ENCODE assay signal across 24 cellular contexts in the genomic region with DNA sequence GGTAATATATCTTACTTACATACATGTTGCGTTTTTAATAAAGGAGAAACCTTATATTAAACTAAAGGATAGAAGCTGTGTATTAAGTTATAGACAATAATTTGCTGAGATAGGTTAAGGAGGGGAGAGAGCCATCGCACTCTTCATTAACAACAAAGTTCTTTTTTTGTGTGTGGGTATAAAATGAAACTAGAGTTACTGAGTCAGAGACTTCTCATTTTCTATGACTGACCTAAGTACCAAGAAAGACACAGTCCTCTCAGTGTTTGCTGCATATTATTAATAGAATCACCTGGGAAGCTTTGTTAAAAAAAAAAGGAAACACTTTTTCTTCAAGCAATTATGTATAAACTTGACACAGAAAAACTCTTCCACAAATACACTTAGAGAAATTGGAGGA. TPM values are rescaled to one million over a fixed set of nuclear protein-coding genes. Genes with fewer than 3 reads are reported as not detected.
"Had no signal": no experiment of that assay in that cellular context is flagged by ENCODE, and none has a peak within 500 bp of the region (broad histone marks: within the 10 kb centered on the region; RNA-seq: fewer than 3 reads in every experiment).

No MANE protein-coding gene starts in this region.

- H3K27ac Mint-ChIP-seq: activated CD8-positive, alpha-beta T cell treated with anti-CD3 and anti-CD28 coated beads, Interleukin-2, amount 10 ng/mL, durations not matched to agents 7 days and 5 days; activated T-helper 1 cell treated with anti-CD3 and anti-CD28 coated beads, Interleukin-12 subunit alpha, Interleukin-12 subunit beta, Interleukin-2, Interleukin-4 antibody, amounts not matched to agents 30 ng/mL and 10 ng/mL and 1 ng/mL, durations not matched to agents 14 hours and 24 hours and 36 hours; brain; memory B cell; nephron progenitor cell; stimulated activated naive B cell treated with anti-CD40 and anti-IgM and Interleukin-4, amounts not matched to agents 10 μg/mL and 1 μg/mL and 100 μg/mL, for 72 hours had no signal

- H3K9me3 Mint-ChIP-seq: activated T-helper 1 cell treated with anti-CD3 and anti-CD28 coated beads, Interleukin-12 subunit alpha, Interleukin-12 subunit beta, Interleukin-2, Interleukin-4 antibody, amounts not matched to agents 30 ng/mL and 10 ng/mL and 1 ng/mL, durations not matched to agents 14 hours and 24 hours and 36 hours had no signal

- H3K27me3 Mint-ChIP-seq: brain; memory B cell; stimulated activated naive B cell treated with anti-CD40 and anti-IgM and Interleukin-4, amounts not matched to agents 10 μg/mL and 1 μg/mL and 100 μg/mL, for 72 hours had no signal

- H3K4me1 Mint-ChIP-seq: brain; memory B cell; nephron progenitor cell; stimulated activated naive B cell treated with anti-CD40 and anti-IgM and Interleukin-4, amounts not matched to agents 10 μg/mL and 1 μg/mL and 100 μg/mL, for 72 hours had no signal

- H3K36me3 ChIP-seq: heart right ventricle, sigmoid colon, uterus had no signal

- H3K4me3 ChIP-seq: heart right ventricle, mucosa of descending colon, sigmoid colon, uterus had no signal

- DNase-seq: activated CD4-positive, alpha-beta T cell treated with anti-CD3 and anti-CD28 coated beads for 1 hour; activated CD4-positive, alpha-beta T cell treated with anti-CD3 and anti-CD28 coated beads, Interleukin-2, amount 50 U/mL, for 1 hour; activated CD8-positive, alpha-beta T cell treated with anti-CD3 and anti-CD28 coated beads, Interleukin-2, amount 10 ng/mL, durations not matched to agents 7 days and 5 days; aorta; effector CD4-positive, alpha-beta T cell; heart right ventricle; islet precursor cell; left cardiac atrium; mucosa of descending colon; nephron progenitor cell; sigmoid colon; stimulated activated CD4-positive, alpha-beta T cell treated with anti-CD3 and anti-CD28 coated beads, Interleukin-2, amount 100 ng/mL, for 48 hours; stimulated activated CD8-positive, alpha-beta memory T cell treated with anti-CD3 and anti-CD28 coated beads, Interleukin-4, amount 100 ng/mL, for 48 hours; stimulated activated naive B cell treated with anti-CD40 and anti-IgM and Interleukin-4, amounts not matched to agents 10 μg/mL and 1 μg/mL and 100 μg/mL, for 72 hours; trophoblast cell; uterus had no signal

- ATAC-seq: activated CD8-positive, alpha-beta T cell treated with anti-CD3 and anti-CD28 coated beads, Interleukin-2, amount 10 ng/mL, durations not matched to agents 7 days and 5 days; activated naive CD4-positive, alpha-beta T cell treated with anti-CD3 and anti-CD28 coated beads, Interleukin-2, amount 50 U/mL, for 72 hours; heart right ventricle; left cardiac atrium; mucosa of descending colon; stimulated activated naive B cell treated with anti-CD40 and anti-IgM and Interleukin-4, amounts not matched to agents 10 μg/mL and 1 μg/mL and 100 μg/mL, for 72 hours had no signal

- H3K27me3 ChIP-seq: sigmoid colon, uterus had no signal

- H3K36me3 Mint-ChIP-seq: activated naive CD4-positive, alpha-beta T cell treated with anti-CD3 and anti-CD28 coated beads, Interleukin-2, amount 50 U/mL, for 72 hours; brain; memory B cell; stimulated activated naive B cell treated with anti-CD40 and anti-IgM and Interleukin-4, amounts not matched to agents 10 μg/mL and 1 μg/mL and 100 μg/mL, for 72 hours had no signal

- H3K4me3 Mint-ChIP-seq: activated CD8-positive, alpha-beta T cell treated with anti-CD3 and anti-CD28 coated beads, Interleukin-2, amount 10 ng/mL, durations not matched to agents 7 days and 5 days; activated T-helper 1 cell treated with anti-CD3 and anti-CD28 coated beads, Interleukin-12 subunit alpha, Interleukin-12 subunit beta, Interleukin-2, Interleukin-4 antibody, amounts not matched to agents 30 ng/mL and 10 ng/mL and 1 ng/mL, durations not matched to agents 14 hours and 24 hours and 36 hours; brain; memory B cell; nephron progenitor cell; stimulated activated naive B cell treated with anti-CD40 and anti-IgM and Interleukin-4, amounts not matched to agents 10 μg/mL and 1 μg/mL and 100 μg/mL, for 72 hours had no signal

- H3K27ac ChIP-seq: heart right ventricle, sigmoid colon, uterus had no signal

- H3K4me1 ChIP-seq: heart right ventricle, sigmoid colon, uterus had no signal

- H3K9me3 ChIP-seq: heart right ventricle, mucosa of descending colon, sigmoid colon, uterus had no signal

RNA-seq across cellular contexts. Expression of a gene that starts 31.4 kb away (rescaled TPM):
- total RNA-seq: activated CD8-positive, alpha-beta T cell treated with anti-CD3 and anti-CD28 coated beads, Interleukin-2, amount 10 ng/mL, durations not matched to agents 7 days and 5 days; activated naive CD4-positive, alpha-beta T cell treated with anti-CD3 and anti-CD28 coated beads, Interleukin-2, amount 50 U/mL, for 72 hours; activated T-helper 1 cell treated with anti-CD3 and anti-CD28 coated beads, Interleukin-12 subunit alpha, Interleukin-12 subunit beta, Interleukin-2, Interleukin-4 antibody, amounts not matched to agents 30 ng/mL and 10 ng/mL and 1 ng/mL, durations not matched to agents 14 hours and 24 hours and 36 hours; aorta; chondrocyte; epithelial cell of proximal tubule; fibroblast of villous mesenchyme; heart right ventricle; left cardiac atrium; liver; mucosa of descending colon; sigmoid colon; uterus had no signal
